In genomic region chr10:103672345-103672744, GRCh38 we compare ENCODE assay signal across 16 cellular contexts.
DNase-seq lines count a peak whose midpoint lies in the region; ATAC-seq and TF ChIP-seq lines count a peak whose summit lies in the region.
"Had no signal": no experiment of that assay in that cellular context is flagged by ENCODE, and none has a peak within 500 bp of the region (broad histone marks: within the 10 kb centered on the region; RNA-seq: fewer than 3 reads in every experiment).

No MANE protein-coding gene starts in this region.

- H3K4me3 Mint-ChIP-seq in glutamatergic neuron (ENCODE audit: unreplicated experiment), result no peak overlapping the region
- H3K4me3 Mint-ChIP-seq: H9 had no signal

- in situ Hi-C loops in gastrocnemius medialis (cut with MboI; ENCODE audit: low sequenced_read_pairs in 4 of 4) (no loop called here), GM13977 (cut with MboI; ENCODE audit: low pct_unique_long_range_greater_than_20kb, low sequenced_read_pairs, unreplicated experiment) (no loop called here)

- peak overlapping the region; percentile 66 for H3K27ac Mint-ChIP-seq in glutamatergic neuron (ENCODE audit: unreplicated experiment)
- H3K27ac Mint-ChIP-seq: H9 had no signal

- peaks cover 14 to 35% of the 10 kb centered on the region in 2 donors for H3K4me1 ChIP-seq in gastrocnemius medialis

- peaks cover 6% of the 10 kb centered on the region for H3K4me1 Mint-ChIP-seq in glutamatergic neuron (ENCODE audit: low read depth, unreplicated experiment)

- no peak for TF ChIP-seq POLR2A in gastrocnemius medialis (IDR thresholded peaks at IDR 0.05)

- H3K27me3 ChIP-seq in gastrocnemius medialis, result no peaks in the 10 kb centered on the region

- DNase-seq in left ventricle myocardium superior (no peak), cardiac septum (ENCODE audit: low spot score) (no peak), glutamatergic neuron (no peak), gastrocnemius medialis (peak; percentile 48 to 61), SK-N-DZ (ENCODE audit: low spot score) (no peak), GM13977 (ENCODE audit: low spot score) (no peak)
- DNase-seq: COR-L47, EL, H9, Karpas-422, MM.1S, NCI-H1105, NCI-H1694 treated with DMSO at 0.1 percent for 48 hours, NCI-H446 had no signal

- H3K4me3 ChIP-seq in gastrocnemius medialis, result no peak overlapping the region
- H3K4me3 ChIP-seq: SK-N-MC had no signal

- intact Hi-C loops in left ventricle myocardium superior (cut with micrococcal nuclease) (no loop called here), cardiac septum (cut with DNase I) (no loop called here), gastrocnemius medialis (cut with DNase I; ENCODE audit: low total_unique reads) (no loop called here)

- peaks cover 5% of the 10 kb centered on the region for H3K9me3 Mint-ChIP-seq in glutamatergic neuron (ENCODE audit: unreplicated experiment)
- H3K9me3 Mint-ChIP-seq: H9 had no signal

- TF ChIP-seq CTCF in glutamatergic neuron (IDR thresholded peaks at IDR 0.05; ENCODE audit: partially characterized antibody, unreplicated experiment) (no peak), gastrocnemius medialis (IDR thresholded peaks at IDR 0.05 in 4 of 5, conservative IDR thresholded peaks at IDR 0.05 in 1 of 5) (no peak), GM13977 (IDR thresholded peaks at IDR 0.05; ENCODE audit: extremely low read depth, insufficient read depth, missing control alignments) (no peak)

- H3K36me3 Mint-ChIP-seq in glutamatergic neuron (ENCODE audit: unreplicated experiment), result no peaks in the 10 kb centered on the region

- no peaks in the 10 kb centered on the region for H3K36me3 ChIP-seq in gastrocnemius medialis

- H3K9me3 ChIP-seq in gastrocnemius medialis, result no peaks in the 10 kb centered on the region

- ATAC-seq in left ventricle myocardium superior, result peak; percentile 20
- ATAC-seq in gastrocnemius medialis, result peak; percentile 85 to 90
- no peak for ATAC-seq in GM18858 (IDR thresholded peaks at IDR 0.05; ENCODE audit: unreplicated experiment)

- H3K27ac ChIP-seq in gastrocnemius medialis, result peak overlapping the region; percentile 21 to 70 (median 64)
- H3K27ac ChIP-seq: SK-N-MC had no signal

- peaks cover 5% of the 10 kb centered on the region for H3K27me3 Mint-ChIP-seq in glutamatergic neuron (ENCODE audit: unreplicated experiment)

Comparison
In these comparisons a context has a peak if more than half of its experiments do, and no peak if none do; other contexts are left out.
1. DNase-seq: peak in gastrocnemius medialis (2 of 2); none in left ventricle myocardium superior (single experiment), cardiac septum (single experiment), glutamatergic neuron (single experiment), SK-N-DZ (single experiment) and GM13977 (single experiment).